Comparison of ENCODE assay signal across 14 cellular contexts in genomic region chrX:115234220-115234557, GRCh38. TPM values are rescaled to one million over a fixed set of nuclear protein-coding genes. Genes with fewer than 3 reads are reported as not detected.
DNase-seq lines count a peak whose midpoint lies in the region; ATAC-seq and TF ChIP-seq lines count a peak whose summit lies in the region.
"Had no signal": no experiment of that assay in that cellular context is flagged by ENCODE, and none has a peak within 500 bp of the region (broad histone marks: within the 10 kb centered on the region; RNA-seq: fewer than 3 reads in every experiment).

No MANE protein-coding gene starts in this region.

- H3F3A ChIP-seq in neural progenitor cell (ENCODE audit: low read depth): no peaks in the 10 kb centered on the region

- no peaks in the 10 kb centered on the region for H3K9me3 Mint-ChIP-seq in neural progenitor cell

- intact Hi-C loops in esophagus squamous epithelium (cut with DNase I): no loop called here
- intact Hi-C loops in upper lobe of right lung (cut with DNase I): no loop called here

- peaks cover 0 to 11% (median 0%) of the 10 kb centered on the region in 4 donors for H3K27me3 ChIP-seq in esophagus squamous epithelium
- H3K27me3 ChIP-seq in neural progenitor cell: no peaks in the 10 kb centered on the region
- no peaks in the 10 kb centered on the region for H3K27me3 ChIP-seq in upper lobe of right lung

- peak overlapping the region; percentile 99 for H2AFZ ChIP-seq in neural progenitor cell (replicated peaks)

- H3K27ac ChIP-seq in esophagus squamous epithelium: peak overlapping the region in 3 of 4 donors; percentile 51 to 78 (median 64)
- H3K27ac ChIP-seq in neural progenitor cell: no peak overlapping the region
- no peak overlapping the region for H3K27ac ChIP-seq in upper lobe of right lung
- H3K27ac ChIP-seq: 22Rv1 had no signal

- H3K36me3 Mint-ChIP-seq in neural progenitor cell: no peaks in the 10 kb centered on the region

- TF ChIP-seq CTCF in esophagus squamous epithelium (IDR thresholded peaks at IDR 0.05) (no peak), neural progenitor cell (IDR thresholded peaks at IDR 0.05) (no peak), upper lobe of right lung (IDR thresholded peaks at IDR 0.05) (no peak)

- H3K4me1 ChIP-seq in esophagus squamous epithelium (no peaks in the 10 kb centered on the region), neural progenitor cell (peaks cover 27% of the 10 kb centered on the region), upper lobe of right lung (no peaks in the 10 kb centered on the region)

- H3K4me3 ChIP-seq in esophagus squamous epithelium: peak overlapping the region in 3 of 4 donors; percentile 45 to 65 (median 50)
- H3K4me3 ChIP-seq in neural progenitor cell: peak overlapping the region; percentile 86
- H3K4me3 ChIP-seq in upper lobe of right lung: peak overlapping the region; percentile 50
- H3K4me3 ChIP-seq: K562 had no signal

- peaks cover 35% of the 10 kb centered on the region for H3K4me1 Mint-ChIP-seq in neural progenitor cell

- no peak overlapping the region for H3K9ac ChIP-seq in neural progenitor cell

- peak overlapping the region; percentile 68 for H3K27ac Mint-ChIP-seq in neural progenitor cell

- no peak for ATAC-seq in upper lobe of right lung
- no peak for ATAC-seq in HG02840 (IDR thresholded peaks at IDR 0.05; ENCODE audit: low FRiP score, unreplicated experiment)
- ATAC-seq: K562 had no signal

- H3K4me3 Mint-ChIP-seq in neural progenitor cell: peak overlapping the region; percentile 91

- DNase-seq in DMS53 (lab: John Stamatoyannopoulos, UW): peak; percentile 29
- DNase-seq in DMS53 treated with DMSO at 0.1 percent for 48 hours (lab: John Stamatoyannopoulos, UW; ENCODE audit: unreplicated experiment): no peak
- no peak for DNase-seq in esophagus squamous epithelium (lab: John Stamatoyannopoulos, UW)
- no peak for DNase-seq in neural progenitor cell (ENCODE audit: low spot score)
- DNase-seq in upper lobe of right lung: no peak
- DNase-seq in middle frontal gyrus (ENCODE audit: extremely low spot score, low spot score): no peak
- no peak for DNase-seq in NCI-H748 treated with DMSO at 0.1 percent for 48 hours (lab: John Stamatoyannopoulos, UW)
- DNase-seq: NCI-H524 treated with DMSO at 0.1 percent for 48 hours had no signal

- H4K20me1 ChIP-seq in neural progenitor cell (ENCODE audit: low read depth): no peaks in the 10 kb centered on the region

- H3K27me3 Mint-ChIP-seq in neural progenitor cell (ENCODE audit: insufficient read depth, low read depth): no peaks in the 10 kb centered on the region

- H3K4me2 ChIP-seq in neural progenitor cell: peak overlapping the region; percentile 92

- H3K9me3 ChIP-seq in esophagus squamous epithelium: no peaks in the 10 kb centered on the region
- no peaks in the 10 kb centered on the region for H3K9me3 ChIP-seq in neural progenitor cell (ENCODE audit: low read depth)
- no peaks in the 10 kb centered on the region for H3K9me3 ChIP-seq in upper lobe of right lung

- no peaks in the 10 kb centered on the region for H3K36me3 ChIP-seq in esophagus squamous epithelium
- H3K36me3 ChIP-seq in neural progenitor cell: no peaks in the 10 kb centered on the region
- H3K36me3 ChIP-seq in upper lobe of right lung: no peaks in the 10 kb centered on the region

- peaks cover 40% of the 10 kb centered on the region for H3K79me2 ChIP-seq in neural progenitor cell (ENCODE audit: low read depth)

- 6 to 31% methylated on average over 8 of the region's 8 CpGs for WGBS in esophagus squamous epithelium, 2 donors

- no peak for TF ChIP-seq POLR2A in esophagus squamous epithelium (IDR thresholded peaks at IDR 0.05)

RNA-seq across cellular contexts. Expression of gene LRCH2, which starts 0.3 kb away (rescaled TPM):
- total RNA-seq in esophagus squamous epithelium (1 to 10 TPM in 1 of 4 donors, under 1 TPM in 3; 0.11 to 3.8 (median 0.45) TPM), neural progenitor cell (ENCODE audit: low replicate concordance) (18.1 and 24.9 TPM in 2 replicates), upper lobe of right lung (7.1 TPM)
- total RNA-seq: T-helper 2 cell treated with Interferon-gamma antibody and Interleukin-4, amounts not matched to agents 100 ng/mL and 5 ng/mL, for 36 hours had no signal

RNA-seq across cellular contexts. Expression of gene RBMXL3, which starts 45.0 kb away (rescaled TPM):
- total RNA-seq in esophagus squamous epithelium: not detected
- not detected in 2 replicates for total RNA-seq in neural progenitor cell (ENCODE audit: low replicate concordance)
- total RNA-seq in upper lobe of right lung: not detected
- total RNA-seq: dermis blood vessel endothelial cell; mesenteric fat pad; T-helper 2 cell treated with Interferon-gamma antibody and Interleukin-4, amounts not matched to agents 100 ng/mL and 5 ng/mL, for 36 hours had no signal

RNA-seq across cellular contexts. Expression of gene LUZP4, which starts 55.3 kb away (rescaled TPM):
- total RNA-seq in esophagus squamous epithelium: not detected
- not detected in 2 replicates for total RNA-seq in neural progenitor cell (ENCODE audit: low replicate concordance)
- not detected for total RNA-seq in upper lobe of right lung
- total RNA-seq: dermis blood vessel endothelial cell; mesenteric fat pad; T-helper 2 cell treated with Interferon-gamma antibody and Interleukin-4, amounts not matched to agents 100 ng/mL and 5 ng/mL, for 36 hours had no signal

Comparison
In these comparisons a context has a peak if more than half of its experiments do, and no peak if none do; other contexts are left out.
1. H3K27ac ChIP-seq: peak in esophagus squamous epithelium (3 of 4); none in neural progenitor cell (single experiment) and upper lobe of right lung (single experiment).
2. Peak in every context shown above with its lines, with median percentiles within 50 percentile points of each other: H3K4me3 ChIP-seq.